8 cellular contexts compared by ENCODE assay signal in genomic region chr6:150025201-150025917, GRCh38. TPM values are rescaled to one million over a fixed set of nuclear protein-coding genes. Genes with fewer than 3 reads are reported as not detected.
DNase-seq lines count a peak whose midpoint lies in the region; ATAC-seq and TF ChIP-seq lines count a peak whose summit lies in the region.

Gene RAET1L (minus strand): TSS chr6:150025532. CDS start chr6:150025471, 61 bp downstream.

- H3K4me3 Mint-ChIP-seq in progenitor cell of endocrine pancreas (ENCODE audit: low read depth) = no peak within 1 kb of the TSS

- DNase-seq in AG10803 (ENCODE audit: low read depth) (peak; percentile 56), dedifferentiated amniotic fluid mesenchymal stem cell (ENCODE audit: extremely low spot score) (peak; percentile 66), Kasumi-1 (lab: John Stamatoyannopoulos, UW) (no peak), cerebellar nuclear complex (lab: John Stamatoyannopoulos, UW) (no peak), progenitor cell of endocrine pancreas (ENCODE audit: low spot score, unreplicated experiment) (no peak)

- peaks cover 59% of the 10 kb centered on the region for H3K27me3 Mint-ChIP-seq in progenitor cell of endocrine pancreas

- H3K4me1 Mint-ChIP-seq in progenitor cell of endocrine pancreas (ENCODE audit: low read depth) = no peaks in the 10 kb centered on the region

- H3K9ac ChIP-seq in HUES6 (ENCODE audit: low read length) (no peak within 1 kb of the TSS), muscle layer of colon (ENCODE audit: low read length) (no peak within 1 kb of the TSS)

- H3K4me3 ChIP-seq in AG10803 (ENCODE audit: low read length) = peak within 1 kb of the TSS; percentile 43
- H3K4me3 ChIP-seq in HUES6 (ENCODE audit: low read depth, low read length) = peak within 1 kb of the TSS; percentile 43; the same call in 1 of the 2 replicates
- peak within 1 kb of the TSS; percentile 14 to 37 for H3K4me3 ChIP-seq in muscle layer of colon (ENCODE audit: low read depth in 1 of 2, low read length in 2 of 2)

- no peak for TF ChIP-seq CTCF in AG10803 (conservative IDR thresholded peaks at IDR 0.05; ENCODE audit: low read length)
- TF ChIP-seq CTCF in progenitor cell of endocrine pancreas (IDR thresholded peaks at IDR 0.05; ENCODE audit: unreplicated experiment) = no peak

- H3K27ac Mint-ChIP-seq in progenitor cell of endocrine pancreas = no peak within 1 kb of the TSS

- H3K9me3 Mint-ChIP-seq in progenitor cell of endocrine pancreas (ENCODE audit: low read depth) = no peaks in the 10 kb centered on the region

- peaks cover 77% of the 10 kb centered on the region for H3K27me3 ChIP-seq in HUES6 (ENCODE audit: control insufficient read depth, insufficient read depth, low read length)
- H3K27me3 ChIP-seq in muscle layer of colon (ENCODE audit: control insufficient read depth in 1 of 2, insufficient read depth in 2 of 2, low read length in 2 of 2) = peaks cover 0 to 43% of the 10 kb centered on the region in 2 donors

- H3K27ac ChIP-seq in HUES6 (ENCODE audit: low read depth, low read length) = no peak within 1 kb of the TSS
- no peak within 1 kb of the TSS for H3K27ac ChIP-seq in muscle layer of colon (ENCODE audit: low read depth, low read length)

- no peak for ATAC-seq in HG02981 (IDR thresholded peaks at IDR 0.05; ENCODE audit: unreplicated experiment)

- no peaks in the 10 kb centered on the region for H3K36me3 Mint-ChIP-seq in progenitor cell of endocrine pancreas (ENCODE audit: insufficient read depth)

- H3K4me1 ChIP-seq in HUES6 (ENCODE audit: control insufficient read depth, insufficient read depth, low read length) (peaks cover 7% of the 10 kb centered on the region; the same call in 1 of the 2 replicates), muscle layer of colon (ENCODE audit: insufficient read depth, low read length) (peaks cover 7% of the 10 kb centered on the region)

- H3K36me3 ChIP-seq in HUES6 (ENCODE audit: control insufficient read depth, insufficient read depth, low read length) = no peaks in the 10 kb centered on the region
- no peaks in the 10 kb centered on the region for H3K36me3 ChIP-seq in muscle layer of colon (ENCODE audit: insufficient read depth, low read length)

- H3K9me3 ChIP-seq in HUES6 (ENCODE audit: control insufficient read depth, insufficient read depth, low read depth, low read length) (no peaks in the 10 kb centered on the region), muscle layer of colon (ENCODE audit: low read length) (no peaks in the 10 kb centered on the region)

RNA-seq across cellular contexts. Expression of gene RAET1L, which starts in this region (rescaled TPM):
- not detected in 2 replicates for total RNA-seq in progenitor cell of endocrine pancreas

Comparison
In these comparisons a context has a peak if more than half of its experiments do, and no peak if none do; other contexts are left out.
1. DNase-seq: peak in AG10803 (single experiment) and dedifferentiated amniotic fluid mesenchymal stem cell (single experiment); none in Kasumi-1 (0 of 2), cerebellar nuclear complex (0 of 2) and progenitor cell of endocrine pancreas (single experiment).
2. Peak in every context shown above with its lines, with median percentiles within 50 percentile points of each other: H3K4me3 ChIP-seq.